ENCODE assay signal across 7 cellular contexts in the genomic region with DNA sequence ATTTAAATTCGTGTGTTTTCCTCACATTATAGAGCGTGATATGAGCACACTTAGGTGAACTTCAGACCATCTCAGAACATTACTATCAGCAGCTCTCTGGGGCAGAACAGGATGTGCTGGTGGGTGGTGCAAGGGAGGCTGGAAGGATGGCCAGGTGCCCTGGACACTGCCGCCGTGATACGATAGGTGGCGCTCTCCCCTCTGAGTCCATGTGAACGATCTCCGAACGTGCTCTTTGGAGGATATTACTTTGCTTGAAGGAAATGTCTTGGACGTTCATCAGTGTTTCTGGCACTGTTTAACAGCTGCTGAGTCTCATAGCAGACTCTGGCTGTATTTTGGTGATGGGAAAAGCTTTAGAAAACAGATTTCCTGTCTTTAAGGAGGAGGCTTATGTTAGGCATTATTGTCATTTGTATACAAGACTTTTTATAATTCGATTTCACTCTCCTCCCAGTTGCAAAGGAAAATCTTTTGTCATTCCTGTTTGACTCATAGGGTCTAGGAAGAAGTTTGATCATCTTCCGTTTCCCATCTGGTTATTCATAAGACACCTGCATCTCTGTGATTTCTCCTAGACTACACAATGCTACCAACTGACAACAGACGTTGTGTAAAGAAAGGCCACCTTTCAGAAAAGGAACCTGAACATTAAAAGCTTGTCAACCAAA.
DNase-seq lines count a peak whose midpoint lies in the region; ATAC-seq and TF ChIP-seq lines count a peak whose summit lies in the region.

No MANE protein-coding gene starts in this region.

- TF ChIP-seq POLR2A in gastrocnemius medialis (IDR thresholded peaks at IDR 0.05), result no peak

- in situ Hi-C loops in gastrocnemius medialis (cut with MboI; ENCODE audit: low sequenced_read_pairs in 4 of 4), result loop anchor here in 1 of 4 donors (25.0 kb wide), 1 partner anchor 348 kb away; no protein-coding TSS in a partner anchor

- no peak overlapping the region for H3K27ac ChIP-seq in gastrocnemius medialis

- CTCF ChIA-PET in activated CD8-positive, alpha-beta T cell treated with anti-CD3 and anti-CD28 coated beads for 36 hours (lab: Charles Lee), result interaction anchor here (0.6 kb wide), 1 partner anchor 15 kb away, joined by 3 read pairs; no protein-coding TSS in a partner anchor

- peaks cover 4 to 5% of the 10 kb centered on the region in 2 donors for H3K4me1 ChIP-seq in gastrocnemius medialis

- peak; percentile 94 for TF ChIP-seq CTCF in GM12864 (IDR thresholded peaks at IDR 0.05; ENCODE audit: low read depth, low read length, missing control alignments)
- TF ChIP-seq CTCF in activated CD8-positive, alpha-beta T cell treated with anti-CD3 and anti-CD28 coated beads for 36 hours (IDR thresholded peaks at IDR 0.05), result peak; percentile 45
- TF ChIP-seq CTCF in gastrocnemius medialis (IDR thresholded peaks at IDR 0.05 in 4 of 5, conservative IDR thresholded peaks at IDR 0.05 in 1 of 5), result peak in 4 of 5 experiments; percentile 31 to 60 (median 52)

- H3K36me3 ChIP-seq in gastrocnemius medialis, result no peaks in the 10 kb centered on the region

- ATAC-seq in GM21367 (IDR thresholded peaks at IDR 0.05; ENCODE audit: unreplicated experiment) (peak; percentile 95), HG03521 (IDR thresholded peaks at IDR 0.05; ENCODE audit: unreplicated experiment) (peak; percentile 79), left ventricle myocardium superior (peak; percentile 89), gastrocnemius medialis (peak; percentile 55 to 60)
- peak; percentile 58 for ATAC-seq in activated CD8-positive, alpha-beta T cell treated with anti-CD3 and anti-CD28 coated beads for 36 hours

- H3K4me3 ChIP-seq in GM12864 (ENCODE audit: low read depth, low read length), result no peak overlapping the region
- no peak overlapping the region for H3K4me3 ChIP-seq in gastrocnemius medialis

- no peaks in the 10 kb centered on the region for H3K9me3 ChIP-seq in gastrocnemius medialis

- no peak overlapping the region for H3K27ac Mint-ChIP-seq in activated CD8-positive, alpha-beta T cell treated with anti-CD3 and anti-CD28 coated beads for 36 hours

- POLR2A ChIA-PET in activated CD8-positive, alpha-beta T cell treated with anti-CD3 and anti-CD28 coated beads for 36 hours (lab: Charles Lee), result no interaction called here

- H3K4me1 Mint-ChIP-seq in activated CD8-positive, alpha-beta T cell treated with anti-CD3 and anti-CD28 coated beads for 36 hours (ENCODE audit: low read depth), result no peaks in the 10 kb centered on the region

- H3K27me3 Mint-ChIP-seq in activated CD8-positive, alpha-beta T cell treated with anti-CD3 and anti-CD28 coated beads for 36 hours, result no peaks in the 10 kb centered on the region

- H3K27me3 ChIP-seq in gastrocnemius medialis, result no peaks in the 10 kb centered on the region

- intact Hi-C loops in activated CD8-positive, alpha-beta T cell treated with anti-CD3 and anti-CD28 coated beads for 36 hours (cut with micrococcal nuclease), result no loop called here
- intact Hi-C loops in left ventricle myocardium superior (cut with micrococcal nuclease), result no loop called here
- intact Hi-C loops in gastrocnemius medialis (cut with DNase I; ENCODE audit: low total_unique reads), result no loop called here

- DNase-seq in GM12864 (ENCODE audit: low read depth) (peak; percentile 16), left ventricle myocardium superior (peak; percentile 86), gastrocnemius medialis (peak; percentile 15 to 41), mesenteric fat pad (ENCODE audit: low spot score) (no peak)
- DNase-seq in activated CD8-positive, alpha-beta T cell treated with anti-CD3 and anti-CD28 coated beads for 36 hours, result peak; percentile 44

- no peak overlapping the region for H3K4me3 Mint-ChIP-seq in activated CD8-positive, alpha-beta T cell treated with anti-CD3 and anti-CD28 coated beads for 36 hours

- peaks cover 1% of the 10 kb centered on the region for H3K9me3 Mint-ChIP-seq in activated CD8-positive, alpha-beta T cell treated with anti-CD3 and anti-CD28 coated beads for 36 hours

- H3K36me3 Mint-ChIP-seq in activated CD8-positive, alpha-beta T cell treated with anti-CD3 and anti-CD28 coated beads for 36 hours (ENCODE audit: low read depth), result no peaks in the 10 kb centered on the region
